ENCODE assay signal across 9 cellular contexts in genomic region chr3:46953265-46954010, GRCh38.
DNase-seq lines count a peak whose midpoint lies in the region; ATAC-seq lines count a peak whose summit lies in the region.
"Had no signal": no experiment of that assay in that cellular context is flagged by ENCODE, and none has a peak within 500 bp of the region (broad histone marks: within the 10 kb centered on the region; RNA-seq: fewer than 3 reads in every experiment).

No MANE protein-coding gene starts in this region.

- H3K9me3 Mint-ChIP-seq in activated naive CD8-positive, alpha-beta T cell (ENCODE audit: low read depth), result no peaks in the 10 kb centered on the region

- H3K4me3 Mint-ChIP-seq in activated naive CD8-positive, alpha-beta T cell, result peak overlapping the region; percentile 75

- H3K4me1 Mint-ChIP-seq in activated naive CD8-positive, alpha-beta T cell (ENCODE audit: low read depth), result peaks cover 84% of the 10 kb centered on the region

- no peaks in the 10 kb centered on the region for H3K27me3 Mint-ChIP-seq in activated naive CD8-positive, alpha-beta T cell

- no peak for DNase-seq in activated CD4-positive, CD25-positive, alpha-beta regulatory T cell treated with anti-CD3 and anti-CD28 coated beads, Interleukin-2, amount 50 U/mL, for 72 hours
- peak; percentile 48 for DNase-seq in KG1 (lab: John Stamatoyannopoulos, UW)
- no peak for DNase-seq in cerebellar cortex (ENCODE audit: low spot score)

- peaks cover 3% of the 10 kb centered on the region for H3K36me3 Mint-ChIP-seq in activated naive CD8-positive, alpha-beta T cell

- peak; percentile 32 to 33 for ATAC-seq in activated CD4-positive, CD25-positive, alpha-beta regulatory T cell treated with anti-CD3 and anti-CD28 coated beads, Interleukin-2, amount 50 U/mL, for 24 hours
- ATAC-seq in GM19463 (IDR thresholded peaks at IDR 0.05; ENCODE audit: unreplicated experiment), result no peak
- ATAC-seq in GM19395 (IDR thresholded peaks at IDR 0.05; ENCODE audit: unreplicated experiment), result no peak
- ATAC-seq: sciatic nerve had no signal

- no peak overlapping the region for H3K4me3 ChIP-seq in skin epidermis

- peak overlapping the region in 13 of 21 experiments; percentile 8 to 77 (median 44) for H3K27ac ChIP-seq in skin epidermis

- H3K27ac Mint-ChIP-seq in activated naive CD8-positive, alpha-beta T cell, result peak overlapping the region; percentile 88

Comparison
In these comparisons a context has a peak if more than half of its experiments do, and no peak if none do; other contexts are left out.
1. ATAC-seq: peak in activated CD4-positive, CD25-positive, alpha-beta regulatory T cell treated with anti-CD3 and anti-CD28 coated beads, Interleukin-2, amount 50 U/mL, for 24 hours (2 of 2); none in GM19463 (single experiment) and GM19395 (single experiment).